ENCODE assay signal across 27 cellular contexts in genomic region chr17:51720439-51720838, GRCh38.
"Had no signal": no experiment of that assay in that cellular context is flagged by ENCODE, and none has a peak within 500 bp of the region (broad histone marks: within the 10 kb centered on the region; RNA-seq: fewer than 3 reads in every experiment).

No MANE protein-coding gene starts in this region.

- H3K9me3 ChIP-seq: stomach, suprapubic skin, testis, thoracic aorta, thyroid gland, tibial artery, tibial nerve, transverse colon, upper lobe of left lung, upper lobe of right lung, uterus, vagina had no signal

- H3K36me3 ChIP-seq: stomach, suprapubic skin, thoracic aorta, thyroid gland, tibial artery, tibial nerve, transverse colon, upper lobe of left lung, upper lobe of right lung, uterus, vagina had no signal

- DNase-seq: stimulated activated CD4-positive, alpha-beta T cell treated with anti-CD3 and anti-CD28 coated beads, Interleukin-2, amount 100 ng/mL, for 48 hours; stimulated activated CD4-positive, alpha-beta T cell treated with anti-CD3 and anti-CD28 coated beads, Interleukin-4, amount 100 ng/mL, for 1 hour; stimulated activated CD4-positive, alpha-beta T cell treated with anti-CD3 and anti-CD28 coated beads, Interleukin-4, amount 100 ng/mL, for 24 hours; stimulated activated CD4-positive, alpha-beta T cell treated with anti-CD3 and anti-CD28 coated beads, Interleukin-4, amount 100 ng/mL, for 4 hours; stimulated activated CD8-positive, alpha-beta memory T cell treated with anti-CD3 and anti-CD28 coated beads, Interleukin-4, amount 100 ng/mL, for 48 hours; stimulated activated naive B cell treated with anti-CD40 and anti-IgM and Interleukin-4, amounts not matched to agents 10 μg/mL and 1 μg/mL and 100 μg/mL, for 72 hours; stimulated activated naive CD4-positive, alpha-beta T cell; stimulated activated naive CD4-positive, alpha-beta T cell treated with Interleukin-2 at 50 U/mL for 16 hours; stimulated activated naive CD8-positive, alpha-beta T cell treated with anti-CD3 and anti-CD28 coated beads, Interleukin-15, amount 100 ng/mL, for 72 hours; stimulated activated naive CD8-positive, alpha-beta T cell treated with anti-CD3 and anti-CD28 coated beads, Interleukin-15, Interleukin-2, amounts not matched to agents 100 U/mL and 50 U/mL, for 24 hours; stomach; substantia nigra; testis; thyroid gland; tibial artery; transverse colon; trophoblast cell; upper lobe of left lung; upper lobe of right lung; uterus had no signal

- ATAC-seq: stimulated activated effector memory CD8-positive, alpha-beta T cell treated with anti-CD3 and anti-CD28 coated beads, Interleukin-12 subunit alpha, Interleukin-12 subunit beta, amount 100 ng/mL, for 72 hours; stimulated activated memory B cell treated with anti-CD40 and anti-IgM and Interleukin-4, amounts not matched to agents 10 μg/mL and 1 μg/mL and 100 μg/mL, for 72 hours; stimulated activated naive B cell treated with anti-CD40 and anti-IgM and Interleukin-4, amounts not matched to agents 10 μg/mL and 1 μg/mL and 100 μg/mL, for 72 hours; stimulated activated naive CD8-positive, alpha-beta T cell treated with anti-CD3 and anti-CD28 coated beads, Interleukin-15, amount 100 ng/mL, for 72 hours; stimulated activated naive CD8-positive, alpha-beta T cell treated with anti-CD3 and anti-CD28 coated beads, Interleukin-15, Interleukin-2, amounts not matched to agents 100 U/mL and 50 U/mL, for 24 hours; upper lobe of right lung had no signal

- H3K4me1 ChIP-seq: stomach, suprapubic skin, testis, thyroid gland, tibial nerve, transverse colon, upper lobe of left lung, upper lobe of right lung, uterus, vagina had no signal

- FAIRE-seq: urothelium cell line had no signal

- H3K27me3 ChIP-seq: stomach, suprapubic skin, testis, thyroid gland, tibial artery, tibial nerve, transverse colon, upper lobe of left lung, upper lobe of right lung, uterus, vagina had no signal

- H3K27ac ChIP-seq: stomach, suprapubic skin, testis, thoracic aorta, thyroid gland, tibial artery, tibial nerve, transverse colon, upper lobe of left lung, upper lobe of right lung, uterus, vagina had no signal

- H3K4me3 ChIP-seq: stomach, suprapubic skin, testis, thoracic aorta, thyroid gland, tibial artery, tibial nerve, transverse colon, upper lobe of left lung, upper lobe of right lung, uterus, vagina had no signal
